In genomic region chr4:160423879-160424451, GRCh38 we compare ENCODE assay signal across 1 cellular context.
A peak's percentile ranks its signal among the peaks of the same experiment; 100 is the strongest.
TF ChIP-seq lines count a peak whose summit lies in the region.

No MANE protein-coding gene starts in this region.

TF ChIP-seq in GM12878, 131 proteins besides CTCF, POLR2A, EP300 and RAD21 (continued from another document):
- TF ChIP-seq PRDM15 (CRISPR knock-in tag; IDR thresholded peaks at IDR 0.05) (no peak), ATF2 (IDR thresholded peaks at IDR 0.05; ENCODE audit: low read length) (peak; percentile 59; the same call in 1 of the 2 replicates), BRCA1 (IDR thresholded peaks at IDR 0.05; ENCODE audit: low read depth, low read length) (no peak), CREM (IDR thresholded peaks at IDR 0.05; ENCODE audit: low read depth) (0 out of 2 replicates have a peak, but pooled peaks have one; percentile 17), ZNF622 (IDR thresholded peaks at IDR 0.05) (no peak), SIN3A (IDR thresholded peaks at IDR 0.05; ENCODE audit: low read depth, low read length) (no peak), TBL1XR1 (IDR thresholded peaks at IDR 0.05; ENCODE audit: low read depth, low read length) (no peak), ATF7 (IDR thresholded peaks at IDR 0.05; ENCODE audit: low read depth) (peak; percentile 50; the same call in 1 of the 2 replicates), CUX1 (IDR thresholded peaks at IDR 0.05; ENCODE audit: insufficient replicate concordance, low read depth, low read length) (no peak), STAT1 (conservative IDR thresholded peaks at IDR 0.05) (no peak), ZZZ3 (IDR thresholded peaks at IDR 0.05; ENCODE audit: control insufficient read depth, insufficient read length, low read depth) (no peak), TARDBP (IDR thresholded peaks at IDR 0.05; ENCODE audit: borderline replicate concordance) (no peak)
